Comparison of ENCODE assay signal across 10 cellular contexts in the genomic region with DNA sequence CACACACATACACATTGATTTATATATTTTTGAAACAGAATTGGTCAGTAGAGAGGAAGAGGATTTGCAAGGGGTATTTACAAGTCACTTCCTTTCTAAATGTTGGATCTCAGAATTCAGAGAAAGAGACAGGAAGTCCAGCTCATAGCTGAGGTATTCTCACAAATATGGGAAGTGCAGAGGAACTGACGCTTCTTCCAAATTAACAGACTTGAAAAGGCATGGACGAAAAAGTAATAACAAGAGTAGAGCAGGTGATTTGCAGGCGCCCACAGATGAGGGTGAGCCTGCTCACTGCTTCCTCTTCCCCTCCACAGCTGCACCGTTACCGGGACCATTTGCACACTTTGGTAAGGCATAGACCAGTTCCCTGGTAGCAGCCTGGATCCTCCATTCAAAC.
A peak's percentile ranks its signal among the peaks of the same experiment; 100 is the strongest.
DNase-seq lines count a peak whose midpoint lies in the region; ATAC-seq and TF ChIP-seq lines count a peak whose summit lies in the region.
"Had no signal": no experiment of that assay in that cellular context is flagged by ENCODE, and none has a peak within 500 bp of the region (broad histone marks: within the 10 kb centered on the region; RNA-seq: fewer than 3 reads in every experiment).

No MANE protein-coding gene starts in this region.

- H3K4me1 Mint-ChIP-seq in neural progenitor cell = peaks cover 8% of the 10 kb centered on the region

- H3K4me2 ChIP-seq in neural progenitor cell = no peak overlapping the region
- no peak overlapping the region for H3K4me2 ChIP-seq in neuronal stem cell (ENCODE audit: insufficient read depth, low read length, poor library complexity, severe bottlenecking)

- no peaks in the 10 kb centered on the region for H3K36me3 Mint-ChIP-seq in neural progenitor cell

- H3K36me3 ChIP-seq in neural progenitor cell (no peaks in the 10 kb centered on the region), neuronal stem cell (replicated peaks in 1 of 2; ENCODE audit: control insufficient read depth in 2 of 2, insufficient read depth in 2 of 2, low read length in 2 of 2) (no peaks in the 10 kb centered on the region)

- no peaks in the 10 kb centered on the region for H3K79me1 ChIP-seq in neuronal stem cell (ENCODE audit: low read depth, low read length)

- H3K4me3 ChIP-seq in neural progenitor cell (no peak overlapping the region), neuronal stem cell (ENCODE audit: low read length in 2 of 2) (no peak overlapping the region)

- no peak overlapping the region for H3K23ac ChIP-seq in neuronal stem cell (ENCODE audit: low read depth, low read length, poor library complexity)

- H3K27ac ChIP-seq in caudate nucleus (ENCODE audit: low read depth, low read length) (peak overlapping the region; percentile 38), neural progenitor cell (no peak overlapping the region), neuronal stem cell (replicated peaks; ENCODE audit: low read length) (no peak overlapping the region)

- no peak overlapping the region for H3K4me3 Mint-ChIP-seq in neural progenitor cell

- H3K4me1 ChIP-seq in neural progenitor cell (peaks cover 8% of the 10 kb centered on the region), neuronal stem cell (ENCODE audit: control insufficient read depth in 2 of 2, insufficient read depth in 1 of 2, low read depth in 1 of 2, low read length in 2 of 2) (no peaks in the 10 kb centered on the region)

- H2BK12ac ChIP-seq in neuronal stem cell (ENCODE audit: low read length) = no peak overlapping the region

- no peak overlapping the region for H3K4ac ChIP-seq in neuronal stem cell (ENCODE audit: low read length)

- ATAC-seq in HG02571 (IDR thresholded peaks at IDR 0.05; ENCODE audit: unreplicated experiment) = no peak

- H3K9me3 ChIP-seq in neural progenitor cell (ENCODE audit: low read depth) = no peaks in the 10 kb centered on the region
- no peaks in the 10 kb centered on the region for H3K9me3 ChIP-seq in neuronal stem cell (replicated peaks in 1 of 2; ENCODE audit: control insufficient read depth in 2 of 2, insufficient read depth in 1 of 2, low read depth in 1 of 2, low read length in 2 of 2)

- no peak overlapping the region for H3K18ac ChIP-seq in neuronal stem cell (ENCODE audit: low read length)

- H3K27me3 ChIP-seq in neural progenitor cell (peaks cover 24% of the 10 kb centered on the region), neuronal stem cell (ENCODE audit: control insufficient read depth in 3 of 3, insufficient read depth in 3 of 3, low read depth in 1 of 3, low read length in 3 of 3) (peaks cover 0 to 9% (median 7%) of the 10 kb centered on the region in 3 experiments)

- H3K9ac ChIP-seq in neural progenitor cell (no peak overlapping the region), neuronal stem cell (ENCODE audit: low read depth, low read length, poor library complexity) (no peak overlapping the region)

- H3K27me3 Mint-ChIP-seq in neural progenitor cell (ENCODE audit: insufficient read depth, low read depth) = no peaks in the 10 kb centered on the region

- no peaks in the 10 kb centered on the region for H3K9me3 Mint-ChIP-seq in neural progenitor cell

- H3K27ac Mint-ChIP-seq in neural progenitor cell = peak overlapping the region; percentile 11

- no peaks in the 10 kb centered on the region for H4K20me1 ChIP-seq in neural progenitor cell (ENCODE audit: low read depth)

- no CpG with 5 or more reads among the region's 5 CpGs for WGBS in neuronal stem cell (ENCODE audit: extremely low coverage in 2 of 2, insufficient read length in 2 of 2, insufficient replicate concordance in 1 of 2), 2 donors

- DNase-seq in GF-D8 (lab: John Stamatoyannopoulos, UW) (peak; percentile 80), M059J (ENCODE audit: low read depth) (peak; percentile 29), caudate nucleus (lab: John Stamatoyannopoulos, UW) (no peak), neural progenitor cell (ENCODE audit: low spot score) (no peak), NCI-H1930 (lab: John Stamatoyannopoulos, UW) (no peak), neuronal stem cell (ENCODE audit: low spot score) (no peak), nucleus accumbens (lab: John Stamatoyannopoulos, UW) (no peak)
- DNase-seq: activated T-cell treated with anti-CD3 and anti-CD28 coated beads, Interleukin-2, amount 50 U/mL, for 48 hours; NCI-H446 had no signal

- H4K8ac ChIP-seq in neuronal stem cell (ENCODE audit: low read depth, low read length) = no peak overlapping the region

- H2BK15ac ChIP-seq in neuronal stem cell (ENCODE audit: low read length) = no peak overlapping the region

- H3K14ac ChIP-seq in neuronal stem cell (ENCODE audit: low read length) = no peak overlapping the region

- H3F3A ChIP-seq in neural progenitor cell (ENCODE audit: low read depth) = peaks cover 3% of the 10 kb centered on the region

- H2AFZ ChIP-seq in neural progenitor cell (replicated peaks) (no peak overlapping the region), neuronal stem cell (ENCODE audit: low read length) (no peak overlapping the region)

- H2BK5ac ChIP-seq in neuronal stem cell (ENCODE audit: low read length) = no peak overlapping the region

- no peak overlapping the region for H2AK5ac ChIP-seq in neuronal stem cell (ENCODE audit: low read depth, low read length)

- no peaks in the 10 kb centered on the region for H3K79me2 ChIP-seq in neural progenitor cell (ENCODE audit: low read depth)

- no peak for TF ChIP-seq CTCF in neural progenitor cell (IDR thresholded peaks at IDR 0.05)

- no peak overlapping the region for H4K91ac ChIP-seq in neuronal stem cell (ENCODE audit: low read depth, low read length, poor library complexity)

- H2BK120ac ChIP-seq in neuronal stem cell (ENCODE audit: low read depth, low read length) = no peak overlapping the region

Comparison
In these comparisons a context has a peak if more than half of its experiments do, and no peak if none do; other contexts are left out.
1. DNase-seq: peak in GF-D8 (single experiment) and M059J (single experiment); none in caudate nucleus (0 of 61), neural progenitor cell (single experiment), NCI-H1930 (0 of 2), neuronal stem cell (single experiment) and nucleus accumbens (0 of 56).